In the genomic region with DNA sequence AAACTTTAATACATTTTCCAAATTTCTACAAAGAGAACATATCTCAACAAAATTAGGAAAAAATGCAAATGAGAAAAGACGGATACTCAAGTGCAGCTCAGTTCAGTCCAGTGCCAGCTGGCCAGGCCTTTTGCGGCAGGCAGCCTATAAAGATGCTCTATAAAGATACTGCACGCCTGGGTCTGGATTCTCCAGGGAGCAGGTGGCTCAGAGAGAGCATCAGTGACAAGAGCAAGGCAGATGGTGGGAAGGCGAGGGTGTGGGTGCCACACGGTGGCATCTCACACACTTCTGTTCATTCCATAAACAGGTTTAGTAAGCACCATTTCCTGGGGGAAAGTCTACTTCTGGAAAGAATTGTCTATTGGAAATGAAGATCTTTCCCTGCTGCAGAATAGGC, we compare ENCODE assay signal across 20 cellular contexts.
DNase-seq lines count a peak whose midpoint lies in the region; ATAC-seq lines count a peak whose summit lies in the region.
"Had no signal": no experiment of that assay in that cellular context is flagged by ENCODE, and none has a peak within 500 bp of the region (broad histone marks: within the 10 kb centered on the region; RNA-seq: fewer than 3 reads in every experiment).

No MANE protein-coding gene starts in this region.

- ATAC-seq in HG02588 (IDR thresholded peaks at IDR 0.05; ENCODE audit: unreplicated experiment) = no peak
- ATAC-seq: HepG2, T-helper 17 cell had no signal

- DNase-seq in Ammon's horn (ENCODE audit: low spot score) (peak; percentile 67), NCI-H1694 (lab: John Stamatoyannopoulos, UW) (peak; percentile 30), NCI-H524 treated with DMSO at 0.1 percent for 48 hours (lab: John Stamatoyannopoulos, UW) (peak; percentile 82), left kidney (ENCODE audit: low read depth, low spot score) (peak; percentile 11), GM19240 (ENCODE audit: insufficient read length, low spot score) (no peak), GOT3 (lab: John Stamatoyannopoulos, UW) (no peak)
- DNase-seq: CD4-positive, alpha-beta memory T cell; COR-L47; HCEC 1CT; Karpas-422; NCI-H1092 treated with DMSO at 0.1 percent for 48 hours; NCI-H1436; NCI-H1930; NCI-H226; NCI-H510A; NCI-H748 treated with DMSO at 0.1 percent for 48 hours; SHP77; T-helper 17 cell had no signal

Comparison
In these comparisons a context has a peak if more than half of its experiments do, and no peak if none do; other contexts are left out.
1. DNase-seq: peak in Ammon's horn (single experiment), NCI-H1694 (single experiment), NCI-H524 treated with DMSO at 0.1 percent for 48 hours (single experiment) and left kidney (single experiment); none in GM19240 (single experiment) and GOT3 (single experiment).